8 cellular contexts compared by ENCODE assay signal in the genomic region with DNA sequence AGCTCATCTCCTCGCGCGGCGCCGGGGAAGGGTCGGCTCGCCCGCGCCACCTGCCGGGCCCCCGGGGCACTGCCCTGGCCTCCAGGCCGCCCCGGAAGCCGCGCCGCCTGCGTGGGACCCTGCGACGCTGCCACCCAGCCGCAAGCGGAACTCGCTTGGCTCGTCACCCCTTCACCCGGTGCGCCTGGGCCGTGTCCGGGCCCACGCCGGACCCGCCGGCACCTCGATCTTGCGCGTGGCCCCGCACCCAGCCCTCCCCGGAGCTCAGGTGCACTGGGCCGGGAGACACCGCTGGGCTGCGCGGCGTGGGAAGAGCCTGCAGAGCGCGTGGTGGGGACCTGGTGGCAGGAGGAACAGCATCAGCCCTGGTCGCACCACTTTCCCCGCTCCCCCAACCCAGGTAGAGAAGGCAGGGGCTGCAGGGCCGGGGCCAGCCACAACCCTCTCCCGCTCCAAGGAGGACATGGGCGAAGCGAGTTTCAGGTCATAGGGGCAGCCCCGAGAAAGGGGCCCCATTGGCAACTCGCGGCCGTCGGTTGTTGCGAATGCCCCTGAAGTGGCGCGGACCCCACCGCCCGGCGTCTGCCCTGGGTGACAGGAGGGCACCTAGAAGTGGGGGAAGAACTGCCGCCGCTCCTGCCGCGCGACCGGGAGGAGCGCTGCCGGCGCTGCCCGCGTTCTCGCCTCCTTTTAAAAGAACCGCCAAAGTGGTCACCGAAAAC. TPM values are rescaled to one million over a fixed set of nuclear protein-coding genes. Genes with fewer than 3 reads are reported as not detected.
DNase-seq lines count a peak whose midpoint lies in the region; ATAC-seq, FAIRE-seq and TF ChIP-seq lines count a peak whose summit lies in the region.

No MANE protein-coding gene starts in this region.

- peak overlapping the region; percentile 89 for H2AFZ ChIP-seq in endothelial cell of umbilical vein (ENCODE audit: low read depth, low read length)

- H3K79me2 ChIP-seq in endothelial cell of umbilical vein (ENCODE audit: control insufficient read depth, insufficient read depth, low read length), result no peaks in the 10 kb centered on the region

- H3K4me3 ChIP-seq in endothelial cell of umbilical vein (replicated peaks in 1 of 3; ENCODE audit: insufficient read depth in 1 of 3, low read depth in 1 of 3, low read length in 3 of 3), result peak overlapping the region; percentile 57 to 89 (median 61)

- BruUV-seq in endothelial cell of umbilical vein (replicated peaks; lab: Mats Ljungman, UMichigan), result no TSS peak

- peak; percentile 72 for FAIRE-seq in endothelial cell of umbilical vein (lab: Jason Lieb, UNC)

- POLR2A ChIA-PET in endothelial cell of umbilical vein (lab: Charles Lee), result interaction anchor here (0.8 to 2.3 kb wide), 6 partner anchors 10 to 254 kb away, joined by 3 to 23 read pairs (median 5); partner anchors contain the start of genes GGA3, GRB2, LLGL2 and MRPS7

- dilution Hi-C loops in endothelial cell of umbilical vein (cut with MboI; ENCODE audit: extremely low pct_ligation_motif_present, low sequenced_read_pairs), result no loop called here

- TF ChIP-seq POLR2A in endothelial cell of umbilical vein (IDR thresholded peaks at IDR 0.05; ENCODE audit: low read depth, low read length), result no peak

- no peaks in the 10 kb centered on the region for H3K27me3 ChIP-seq in endothelial cell of umbilical vein (ENCODE audit: control insufficient read depth in 2 of 2, insufficient read depth in 2 of 2, low read length in 2 of 2)

- peaks cover 32% of the 10 kb centered on the region for H3K4me1 ChIP-seq in endothelial cell of umbilical vein (ENCODE audit: control insufficient read depth, extremely low read depth, insufficient read depth, low read length)

- DNase-seq in AML-193 (lab: John Stamatoyannopoulos, UW), result peak; percentile 83 to 85
- peak; percentile 21 for DNase-seq in NCI-H82 treated with DMSO at 0.1 percent for 48 hours (lab: John Stamatoyannopoulos, UW; ENCODE audit: unreplicated experiment)
- DNase-seq in activated CD8-positive, alpha-beta memory T cell treated with anti-CD3 and anti-CD28 coated beads for 48 hours (ENCODE audit: low read depth in 2 of 3, low spot score in 2 of 3), result peak; percentile 80 to 88 (median 85)
- peak; percentile 54 for DNase-seq in endothelial cell of umbilical vein (ENCODE audit: low read depth, low spot score)
- DNase-seq in mucosa of gallbladder (ENCODE audit: low spot score), result peak; percentile 73
- DNase-seq in stimulated activated CD8-positive, alpha-beta memory T cell treated with anti-CD3 and anti-CD28 coated beads, Interleukin-4, amount 100 ng/mL, for 4 hours (ENCODE audit: low read depth in 2 of 2, low spot score in 1 of 2), result peak; percentile 58 to 76

- H3K9me3 ChIP-seq in endothelial cell of umbilical vein (replicated peaks; ENCODE audit: control insufficient read depth, insufficient read depth, low read length), result no peaks in the 10 kb centered on the region

- no peaks in the 10 kb centered on the region for H3K9me1 ChIP-seq in endothelial cell of umbilical vein (replicated peaks; ENCODE audit: control insufficient read depth, extremely low read depth, insufficient read depth, low read length)

- H3K36me3 ChIP-seq in endothelial cell of umbilical vein (ENCODE audit: control insufficient read depth in 2 of 2, extremely low read depth in 1 of 2, insufficient read depth in 2 of 2, low read length in 2 of 2), result peaks cover under 1 to 4% of the 10 kb centered on the region in 2 experiments

- peak overlapping the region; percentile 57 for H3K9ac ChIP-seq in endothelial cell of umbilical vein (replicated peaks; ENCODE audit: extremely low read depth, insufficient read depth, low read length)

- CTCF ChIA-PET in endothelial cell of umbilical vein (lab: Charles Lee), result interaction anchor here (0.6 to 4.1 kb wide), 45 partner anchors 10 to 558 kb away, joined by 3 to 91 read pairs (median 5); partner anchors contain the start of genes ARMC7, GGA3, GRB2 and MRPS7

- intact Hi-C loops in endothelial cell of umbilical vein (cut with micrococcal nuclease), result loop anchor here (1.0 to 2.0 kb wide), 4 partner anchors 17 to 141 kb away; partner anchors contain the start of genes GRB2 and SLC25A19

- peak overlapping the region; percentile 50 for H3K27ac ChIP-seq in endothelial cell of umbilical vein (ENCODE audit: insufficient read depth, low read depth, low read length)

- peak; percentile 60 to 82 for TF ChIP-seq CTCF in endothelial cell of umbilical vein (IDR thresholded peaks at IDR 0.05; ENCODE audit: extremely low read depth in 1 of 2, insufficient read depth in 1 of 2, low read depth in 1 of 2, low read length in 2 of 2)

- ATAC-seq in GM19025 (IDR thresholded peaks at IDR 0.05; ENCODE audit: low read depth, unreplicated experiment) (peak; percentile 78), HG03196 (IDR thresholded peaks at IDR 0.05; ENCODE audit: unreplicated experiment) (peak; percentile 74)

- H3K4me2 ChIP-seq in endothelial cell of umbilical vein (ENCODE audit: insufficient read depth, low read length), result peak overlapping the region; percentile 71

- no peaks in the 10 kb centered on the region for H4K20me1 ChIP-seq in endothelial cell of umbilical vein (replicated peaks; ENCODE audit: control insufficient read depth, extremely low read depth, insufficient read depth, low read length)

TF ChIP-seq in endothelial cell of umbilical vein, 7 proteins besides CTCF, POLR2A, EP300 and RAD21:
- TF ChIP-seq GATA2 (IDR thresholded peaks at IDR 0.05; ENCODE audit: insufficient read depth, insufficient read length, low read depth, low read length) (no peak), EZH2 (IDR thresholded peaks at IDR 0.05; ENCODE audit: borderline replicate concordance, low read depth, low read length, severe bottlenecking) (no peak), JUN (IDR thresholded peaks at IDR 0.05; ENCODE audit: borderline replicate concordance, insufficient read depth, insufficient read length, low read depth) (no peak), POLR2AphosphoS5 (IDR thresholded peaks at IDR 0.05; ENCODE audit: insufficient read depth, low read depth, low read length) (peak; percentile 57), FOS (IDR thresholded peaks at IDR 0.05; ENCODE audit: borderline replicate concordance, insufficient read depth, low read length) (no peak)
TF ChIP-seq in endothelial cell of umbilical vein: peak in this region for 1.

RNA-seq across cellular contexts. Expression of gene MIF4GD, which starts 0.4 kb away (rescaled TPM):
- total RNA-seq in endothelial cell of umbilical vein (12.3 and 12.4 TPM in 2 replicates), mucosa of gallbladder (25.5 TPM)
- 35.7 and 37.1 TPM in 2 replicates for polyA plus RNA-seq in endothelial cell of umbilical vein
- polyA plus RNA-seq in endothelial cell of umbilical vein (2011; cell fraction: cytosol; rRNA removed), result 26.2 and 30.3 TPM in 2 replicates
- 13.5 and 17.1 TPM in 2 replicates for polyA plus RNA-seq in endothelial cell of umbilical vein (2011; cell fraction: nucleus; rRNA removed)
- 18.4 and 18.8 TPM in 2 replicates for polyA plus RNA-seq in endothelial cell of umbilical vein (2012)
- polyA minus RNA-seq in endothelial cell of umbilical vein, result 14.6 and 16.0 TPM in 2 replicates
- 20.7 TPM for polyA minus RNA-seq in endothelial cell of umbilical vein (2011; cell fraction: cytosol; rRNA and poly(A)+ RNA removed)
- 3.0 and 4.1 TPM in 2 replicates for polyA minus RNA-seq in endothelial cell of umbilical vein (2011; cell fraction: nucleus; rRNA and poly(A)+ RNA removed)

RNA-seq across cellular contexts. Expression of gene MRPS7, which starts 9.7 kb away (rescaled TPM):
- total RNA-seq in endothelial cell of umbilical vein (65.7 and 79.8 TPM in 2 replicates), mucosa of gallbladder (55.1 TPM)
- polyA plus RNA-seq in endothelial cell of umbilical vein, result 74.8 and 82.8 TPM in 2 replicates
- 95.3 and 99.5 TPM in 2 replicates for polyA plus RNA-seq in endothelial cell of umbilical vein (2011; cell fraction: cytosol; rRNA removed)
- polyA plus RNA-seq in endothelial cell of umbilical vein (2011; cell fraction: nucleus; rRNA removed), result 57.9 and 62.3 TPM in 2 replicates
- 87.1 and 104 TPM in 2 replicates for polyA plus RNA-seq in endothelial cell of umbilical vein (2012)
- polyA minus RNA-seq in endothelial cell of umbilical vein, result 51.8 and 59.3 TPM in 2 replicates
- polyA minus RNA-seq in endothelial cell of umbilical vein (2011; cell fraction: cytosol; rRNA and poly(A)+ RNA removed), result 43.8 TPM
- 25.1 and 31.3 TPM in 2 replicates for polyA minus RNA-seq in endothelial cell of umbilical vein (2011; cell fraction: nucleus; rRNA and poly(A)+ RNA removed)

RNA-seq across cellular contexts. Expression of gene GGA3, which starts 10.0 kb away (rescaled TPM):
- total RNA-seq in endothelial cell of umbilical vein (39.2 and 62.9 TPM in 2 replicates), mucosa of gallbladder (44.5 TPM)
- 41.2 and 41.6 TPM in 2 replicates for polyA plus RNA-seq in endothelial cell of umbilical vein
- 23.6 and 24.8 TPM in 2 replicates for polyA plus RNA-seq in endothelial cell of umbilical vein (2011; cell fraction: cytosol; rRNA removed)
- 226 and 231 TPM in 2 replicates for polyA plus RNA-seq in endothelial cell of umbilical vein (2011; cell fraction: nucleus; rRNA removed)
- polyA plus RNA-seq in endothelial cell of umbilical vein (2012), result 34.2 and 34.6 TPM in 2 replicates
- 46.8 and 50.6 TPM in 2 replicates for polyA minus RNA-seq in endothelial cell of umbilical vein
- 15.4 TPM for polyA minus RNA-seq in endothelial cell of umbilical vein (2011; cell fraction: cytosol; rRNA and poly(A)+ RNA removed)
- 43.3 and 47.6 TPM in 2 replicates for polyA minus RNA-seq in endothelial cell of umbilical vein (2011; cell fraction: nucleus; rRNA and poly(A)+ RNA removed)

RNA-seq across cellular contexts. Expression of gene SLC25A19, which starts 17.8 kb away (rescaled TPM):
- 16.8 and 20.9 TPM in 2 replicates for total RNA-seq in endothelial cell of umbilical vein
- 20.0 and 20.6 TPM in 2 replicates for polyA plus RNA-seq in endothelial cell of umbilical vein
- polyA plus RNA-seq in endothelial cell of umbilical vein (2011; cell fraction: cytosol; rRNA removed), result 19.2 TPM in 2 replicates
- 16.0 and 17.7 TPM in 2 replicates for polyA plus RNA-seq in endothelial cell of umbilical vein (2011; cell fraction: nucleus; rRNA removed)
- 17.9 and 24.1 TPM in 2 replicates for polyA plus RNA-seq in endothelial cell of umbilical vein (2012)
- polyA minus RNA-seq in endothelial cell of umbilical vein, result 9.9 and 13.4 TPM in 2 replicates
- 35.7 TPM for polyA minus RNA-seq in endothelial cell of umbilical vein (2011; cell fraction: cytosol; rRNA and poly(A)+ RNA removed)
- polyA minus RNA-seq in endothelial cell of umbilical vein (2011; cell fraction: nucleus; rRNA and poly(A)+ RNA removed), result 3.7 and 6.2 TPM in 2 replicates
- 17.0 TPM for total RNA-seq in mucosa of gallbladder

Comparison
In these comparisons a context has a peak if more than half of its experiments do, and no peak if none do; other contexts are left out.
1. Peak in every context shown above with its lines: DNase-seq, ATAC-seq, H3K4me3 ChIP-seq and H3K27ac ChIP-seq.
2. DNase-seq: peak in every context shown above with its lines; median percentile 85 in activated CD8-positive, alpha-beta memory T cell treated with anti-CD3 and anti-CD28 coated beads for 48 hours; 84 in AML-193; 73 in mucosa of gallbladder; 67 in stimulated activated CD8-positive, alpha-beta memory T cell treated with anti-CD3 and anti-CD28 coated beads, Interleukin-4, amount 100 ng/mL, for 4 hours; 54 in endothelial cell of umbilical vein; 21 in NCI-H82 treated with DMSO at 0.1 percent for 48 hours.